ENCODE assay signal across 14 cellular contexts in genomic region chr19:41437944-41438574, GRCh38. TPM values are rescaled to one million over a fixed set of nuclear protein-coding genes. Genes with fewer than 3 reads are reported as not detected.
A peak's percentile ranks its signal among the peaks of the same experiment; 100 is the strongest.
DNase-seq lines count a peak whose midpoint lies in the region; ATAC-seq and TF ChIP-seq lines count a peak whose summit lies in the region.
"Had no signal": no experiment of that assay in that cellular context is flagged by ENCODE, and none has a peak within 500 bp of the region (broad histone marks: within the 10 kb centered on the region; RNA-seq: fewer than 3 reads in every experiment).

No MANE protein-coding gene starts in this region.

- H3K36me3 Mint-ChIP-seq in T-helper 17 cell (ENCODE audit: low read depth): peaks cover 4% of the 10 kb centered on the region

- H3K27ac Mint-ChIP-seq in T-helper 17 cell: no peak overlapping the region

- TF ChIP-seq CTCF in right lobe of liver (IDR thresholded peaks at IDR 0.05): no peak

- no peak for ATAC-seq in left cardiac atrium
- ATAC-seq in T-helper 17 cell: no peak
- no peak for ATAC-seq in right lobe of liver
- ATAC-seq in GM19452 (IDR thresholded peaks at IDR 0.05; ENCODE audit: unreplicated experiment): no peak

- 100% methylated on average over 2 of the region's 7 CpGs for WGBS in right lobe of liver (ENCODE audit: insufficient coverage, low coverage, low lambda C conversion rate, missing lambda C conversion rate)

- intact Hi-C loops in cardiac septum (cut with DNase I): loop anchor here (2.0 to 5.0 kb wide), 2 partner anchors 41 to 231 kb away; partner anchors contain the start of genes BCKDHA and EXOSC5
- intact Hi-C loops in left cardiac atrium (cut with DNase I): loop anchor here in 1 of 2 donors (5.0 to 10.0 kb wide), 2 partner anchors 41 to 113 kb away; partner anchors contain the start of genes BCKDHA and EXOSC5
- intact Hi-C loops in right lobe of liver (cut with DNase I): no loop called here

- H3K27me3 Mint-ChIP-seq in T-helper 17 cell: no peaks in the 10 kb centered on the region

- H3K9me3 ChIP-seq in T-helper 17 cell (ENCODE audit: control insufficient read depth, low read length, poor library complexity, severe bottlenecking) (no peaks in the 10 kb centered on the region), right lobe of liver (no peaks in the 10 kb centered on the region)
- H3K9me3 ChIP-seq: breast epithelium had no signal

- H3K4me1 ChIP-seq in right lobe of liver: peaks cover 0 to 8% (median 3%) of the 10 kb centered on the region in 4 donors
- H3K4me1 ChIP-seq: breast epithelium had no signal

- no peak overlapping the region for H3K4me3 ChIP-seq in right lobe of liver

- DNase-seq in cardiac septum (ENCODE audit: low spot score): peak; percentile 63
- no peak for DNase-seq in left cardiac atrium
- DNase-seq in T-helper 17 cell: no peak
- DNase-seq in right lobe of liver: peak in 2 of 3 donors; percentile 39 to 44
- DNase-seq in iPS-NIHi11 (ENCODE audit: low spot score): no peak
- no peak for DNase-seq in NOMO-1 (lab: John Stamatoyannopoulos, UW; ENCODE audit: unreplicated experiment in 2 of 2)
- DNase-seq in Ammon's horn (ENCODE audit: low spot score): no peak
- DNase-seq: foreskin fibroblast; mesendoderm; stimulated activated CD4-positive, alpha-beta T cell treated with anti-CD3 and anti-CD28 coated beads, Interleukin-15, amount 100 ng/mL, for 24 hours had no signal

- no peak for TF ChIP-seq POLR2A in right lobe of liver (IDR thresholded peaks at IDR 0.05)

- peak overlapping the region; percentile 82 for H3K4me3 Mint-ChIP-seq in T-helper 17 cell

- H3K27ac ChIP-seq in right lobe of liver: no peak overlapping the region
- H3K27ac ChIP-seq: breast epithelium had no signal

- peaks cover 24% of the 10 kb centered on the region for H3K4me1 Mint-ChIP-seq in T-helper 17 cell

- no peaks in the 10 kb centered on the region for H3K27me3 ChIP-seq in right lobe of liver

- no peaks in the 10 kb centered on the region for H3K36me3 ChIP-seq in right lobe of liver
- H3K36me3 ChIP-seq: breast epithelium had no signal

RNA-seq across cellular contexts. Expression of gene DMAC2, which starts 1.7 kb away (rescaled TPM):
- total RNA-seq in cardiac septum (84.4 TPM), left cardiac atrium (10 to 100 TPM; 59.0 to 67.6 TPM), T-helper 17 cell (10 to 100 TPM; 24.1 to 27.9 TPM), right lobe of liver (10 to 100 TPM; 18.9 to 30.5 (median 22.5) TPM)

RNA-seq across cellular contexts. Expression of gene ERICH4, which starts 4.9 kb away (rescaled TPM):
- total RNA-seq in cardiac septum: not detected
- total RNA-seq in left cardiac atrium: not detected
- not detected for total RNA-seq in T-helper 17 cell
- total RNA-seq in right lobe of liver: not detected
- total RNA-seq: breast epithelium, HT1080, SK-MEL-5 had no signal

RNA-seq across cellular contexts. Expression of gene B3GNT8, which starts 10.9 kb away (rescaled TPM):
- total RNA-seq in cardiac septum (3.9 TPM), left cardiac atrium (1 to 10 TPM; 1.4 to 3.2 TPM), T-helper 17 cell (1 to 10 TPM; 3.4 to 4.8 TPM), right lobe of liver (1 to 10 TPM in 1 of 6 experiments, under 1 TPM in 5; 0.50 to 1.2 (median 0.63) TPM)
- total RNA-seq: HT1080, SK-MEL-5 had no signal

RNA-seq across cellular contexts. Expression of gene BCKDHA, which starts 40.4 kb away (rescaled TPM):
- total RNA-seq in cardiac septum: 36.9 TPM
- 10 to 100 TPM; 24.0 to 31.4 TPM for total RNA-seq in left cardiac atrium
- 10 to 100 TPM; 13.2 to 14.7 TPM for total RNA-seq in T-helper 17 cell
- total RNA-seq in right lobe of liver: 10 to 100 TPM; 32.1 to 68.7 (median 48.9) TPM

RNA-seq across cellular contexts. Expression of gene EXOSC5, which starts 40.9 kb away (rescaled TPM):
- total RNA-seq in cardiac septum (9.0 TPM), left cardiac atrium (10 to 100 TPM in 1 of 2 donors, 1 to 10 TPM in 1; 8.1 to 13.4 TPM), T-helper 17 cell (10 to 100 TPM; 12.0 to 13.0 TPM), right lobe of liver (10 to 100 TPM in 5 of 6 experiments, 1 to 10 TPM in 1; 6.1 to 26.6 (median 14.1) TPM)

Comparison
In these comparisons a context has a peak if more than half of its experiments do, and no peak if none do; other contexts are left out.
1. DNase-seq: peak in cardiac septum (single experiment) and right lobe of liver (2 of 3); none in left cardiac atrium (single experiment), T-helper 17 cell (0 of 3), iPS-NIHi11 (single experiment), NOMO-1 (0 of 2) and Ammon's horn (single experiment).